In genomic region chr19:8702350-8702749, GRCh38 we compare ENCODE assay signal across 16 cellular contexts. TPM values are rescaled to one million over a fixed set of nuclear protein-coding genes. Genes with fewer than 3 reads are reported as not detected.
DNase-seq lines count a peak whose midpoint lies in the region; FAIRE-seq and TF ChIP-seq lines count a peak whose summit lies in the region.
"Had no signal": no experiment of that assay in that cellular context is flagged by ENCODE, and none has a peak within 500 bp of the region (broad histone marks: within the 10 kb centered on the region; RNA-seq: fewer than 3 reads in every experiment).

No MANE protein-coding gene starts in this region.

- CTCF ChIA-PET in activated CD4-positive, alpha-beta T cell treated with anti-CD3 and anti-CD28 coated beads, Interleukin-2, amount 10 ng/mL, durations not matched to agents 7 days and 5 days (lab: Charles Lee): interaction anchor here (1.5 kb wide), 1 partner anchor 123 kb away, joined by 4 read pairs; no protein-coding TSS in a partner anchor

- H2AK5ac ChIP-seq in mesendoderm (ENCODE audit: low read length): no peak overlapping the region

- H3K56ac ChIP-seq in mesendoderm (ENCODE audit: low read length): no peak overlapping the region

- peaks cover 2% of the 10 kb centered on the region for H3K9me3 Mint-ChIP-seq in activated CD4-positive, alpha-beta T cell treated with anti-CD3 and anti-CD28 coated beads, Interleukin-2, amount 10 ng/mL, durations not matched to agents 7 days and 5 days

- POLR2A ChIA-PET in activated CD4-positive, alpha-beta T cell treated with anti-CD3 and anti-CD28 coated beads, Interleukin-2, amount 10 ng/mL, durations not matched to agents 7 days and 5 days (lab: Charles Lee): no interaction called here

- no peak for TF ChIP-seq POLR2A in tibial nerve (IDR thresholded peaks at IDR 0.05)

- peaks cover 69% of the 10 kb centered on the region for H3K4me1 Mint-ChIP-seq in activated CD4-positive, alpha-beta T cell treated with anti-CD3 and anti-CD28 coated beads, Interleukin-2, amount 10 ng/mL, durations not matched to agents 7 days and 5 days

- no peak overlapping the region for H3K4ac ChIP-seq in mesendoderm (ENCODE audit: low read depth, low read length)

- no peaks in the 10 kb centered on the region for H3K27me3 ChIP-seq in effector memory CD4-positive, alpha-beta T cell (replicated peaks; ENCODE audit: control insufficient read depth, insufficient read depth, low read length, poor library complexity, severe bottlenecking)
- H3K27me3 ChIP-seq in mesendoderm (ENCODE audit: insufficient read depth, low read length, poor library complexity) (no peaks in the 10 kb centered on the region), tibial nerve (peaks cover 0 to 4% of the 10 kb centered on the region in 2 donors)

- peaks cover 6% of the 10 kb centered on the region for H3K27me3 Mint-ChIP-seq in activated CD4-positive, alpha-beta T cell treated with anti-CD3 and anti-CD28 coated beads, Interleukin-2, amount 10 ng/mL, durations not matched to agents 7 days and 5 days

- no peaks in the 10 kb centered on the region for H3K9me3 ChIP-seq in effector memory CD4-positive, alpha-beta T cell (ENCODE audit: control insufficient read depth, low read length)
- H3K9me3 ChIP-seq in tibial nerve: peaks cover 0 to 11% (median 0%) of the 10 kb centered on the region in 4 donors

- H4K5ac ChIP-seq in mesendoderm (ENCODE audit: low read length): no peak overlapping the region

- H3K36me3 Mint-ChIP-seq in activated CD4-positive, alpha-beta T cell treated with anti-CD3 and anti-CD28 coated beads, Interleukin-2, amount 10 ng/mL, durations not matched to agents 7 days and 5 days (ENCODE audit: low read depth): peaks cover 11% of the 10 kb centered on the region
- H3K36me3 Mint-ChIP-seq: neural progenitor cell had no signal

- no peak for TF ChIP-seq EP300 in tibial nerve (IDR thresholded peaks at IDR 0.05)

- no peak overlapping the region for H3K18ac ChIP-seq in mesendoderm (ENCODE audit: low read length)

- peak overlapping the region; percentile 27 for H3K4me3 ChIP-seq in effector memory CD4-positive, alpha-beta T cell (ENCODE audit: insufficient read depth, low read depth, low read length, poor library complexity, severe bottlenecking)
- no peak overlapping the region for H3K4me3 ChIP-seq in mesendoderm (ENCODE audit: low read length)
- no peak overlapping the region for H3K4me3 ChIP-seq in tibial nerve
- H3K4me3 ChIP-seq: neural progenitor cell had no signal

- H2BK5ac ChIP-seq in mesendoderm (ENCODE audit: low read length): no peak overlapping the region

- no peaks in the 10 kb centered on the region for H3K36me3 ChIP-seq in effector memory CD4-positive, alpha-beta T cell (ENCODE audit: control insufficient read depth, insufficient read depth, low read length)
- H3K36me3 ChIP-seq in mesendoderm (ENCODE audit: control insufficient read depth, insufficient read depth, low read length) (no peaks in the 10 kb centered on the region), tibial nerve (no peaks in the 10 kb centered on the region)
- H3K36me3 ChIP-seq: neural progenitor cell had no signal

- no peak overlapping the region for H2BK120ac ChIP-seq in mesendoderm (ENCODE audit: low read depth, low read length)

- FAIRE-seq in urothelium cell line (lab: Jason Lieb, UNC): no peak
- FAIRE-seq: keratinocyte had no signal

- DNase-seq in stimulated activated CD4-positive, alpha-beta T cell treated with anti-CD3 and anti-CD28 coated beads, Interleukin-12 subunit alpha, Interleukin-12 subunit beta, amount 100 ng/mL, for 48 hours (ENCODE audit: low read depth in 2 of 3, low spot score in 1 of 3): peak; percentile 10 to 31 (median 14)
- no peak for DNase-seq in stimulated activated CD4-positive, alpha-beta T cell treated with anti-CD3 and anti-CD28 coated beads, Interleukin-4, amount 100 ng/mL, for 1 hour
- peak; percentile 65 for DNase-seq in activated CD4-positive, alpha-beta T cell treated with anti-CD3 and anti-CD28 coated beads, Interleukin-2, amount 10 ng/mL, durations not matched to agents 7 days and 5 days
- DNase-seq in effector memory CD4-positive, alpha-beta T cell: peak in 2 of 3 donors; percentile 8 to 17
- DNase-seq in urothelium cell line (ENCODE audit: low spot score) (peak; percentile 21), NAMALWA (ENCODE audit: low spot score) (no peak), mesendoderm (no peak), tibial nerve (ENCODE audit: low spot score in 2 of 2) (no peak)
- DNase-seq: HFFc6, NCI-H1092 treated with DMSO at 0.1 percent for 48 hours, NCI-H82 had no signal

- H3K23ac ChIP-seq in mesendoderm (ENCODE audit: low read length): no peak overlapping the region

- no peak overlapping the region for H3K9ac ChIP-seq in mesendoderm (ENCODE audit: low read length)
- H3K9ac ChIP-seq: neural progenitor cell had no signal

- H2BK15ac ChIP-seq in mesendoderm (replicated peaks; ENCODE audit: low read depth): no peak overlapping the region

- H3K79me1 ChIP-seq in mesendoderm (ENCODE audit: low read length): no peaks in the 10 kb centered on the region

- TF ChIP-seq CTCF in tibial nerve (IDR thresholded peaks at IDR 0.05): no peak

- H3K79me2 ChIP-seq in mesendoderm (ENCODE audit: control insufficient read depth, insufficient read depth, low read length): no peaks in the 10 kb centered on the region

- no peak overlapping the region for H3K4me2 ChIP-seq in mesendoderm (ENCODE audit: low read length)
- H3K4me2 ChIP-seq: neural progenitor cell had no signal

- H3K4me1 ChIP-seq in effector memory CD4-positive, alpha-beta T cell (ENCODE audit: control insufficient read depth, insufficient read depth, low read length, poor library complexity, severe bottlenecking): peaks cover 33% of the 10 kb centered on the region
- H3K4me1 ChIP-seq in mesendoderm (ENCODE audit: control insufficient read depth, low read depth, low read length) (no peaks in the 10 kb centered on the region), tibial nerve (no peaks in the 10 kb centered on the region)
- H3K4me1 ChIP-seq: neural progenitor cell had no signal

- H4K8ac ChIP-seq in mesendoderm (ENCODE audit: low read depth, low read length): no peak overlapping the region

- no CpG with 5 or more reads among the region's 5 CpGs for whole genome bisulfite sequencing in mesendoderm (ENCODE audit: extremely low coverage, insufficient coverage, low lambda C conversion rate)
- 31 to 42% methylated on average over 5 of the region's 5 CpGs for WGBS in tibial nerve, 2 donors

- no peak overlapping the region for H3K27ac ChIP-seq in effector memory CD4-positive, alpha-beta T cell (ENCODE audit: insufficient read depth, low read length, poor library complexity, severe bottlenecking)
- no peak overlapping the region for H3K27ac ChIP-seq in mesendoderm (ENCODE audit: low read depth, low read length)
- H3K27ac ChIP-seq in tibial nerve: no peak overlapping the region
- H3K27ac ChIP-seq: neural progenitor cell had no signal

- peak overlapping the region; percentile 48 for H3K4me3 Mint-ChIP-seq in activated CD4-positive, alpha-beta T cell treated with anti-CD3 and anti-CD28 coated beads, Interleukin-2, amount 10 ng/mL, durations not matched to agents 7 days and 5 days
- H3K4me3 Mint-ChIP-seq: HFFc6, neural progenitor cell had no signal

- peak overlapping the region; percentile 84 for H3K27ac Mint-ChIP-seq in activated CD4-positive, alpha-beta T cell treated with anti-CD3 and anti-CD28 coated beads, Interleukin-2, amount 10 ng/mL, durations not matched to agents 7 days and 5 days
- H3K27ac Mint-ChIP-seq: HFFc6, neural progenitor cell had no signal

RNA-seq across cellular contexts. Expression of gene ACTL9, which starts 3.8 kb away (rescaled TPM):
- not detected for total RNA-seq in activated CD4-positive, alpha-beta T cell treated with anti-CD3 and anti-CD28 coated beads, Interleukin-2, amount 10 ng/mL, durations not matched to agents 7 days and 5 days
- not detected for polyA plus RNA-seq in mesendoderm (2013, experiment 1 of 2)
- not detected for polyA plus RNA-seq in mesendoderm (2013, experiment 2 of 2)
- not detected for total RNA-seq in tibial nerve
- total RNA-seq: epithelial cell of proximal tubule; HFFc6; T-helper 2 cell treated with Interferon-gamma antibody and Interleukin-4, amounts not matched to agents 100 ng/mL and 5 ng/mL, for 36 hours; urinary bladder had no signal
- polyA plus RNA-seq: keratinocyte, urinary bladder had no signal

RNA-seq across cellular contexts. Expression of gene OR2Z1, which starts 19.1 kb away (rescaled TPM):
- not detected for total RNA-seq in activated CD4-positive, alpha-beta T cell treated with anti-CD3 and anti-CD28 coated beads, Interleukin-2, amount 10 ng/mL, durations not matched to agents 7 days and 5 days
- polyA plus RNA-seq in mesendoderm (2013, experiment 1 of 2): not detected
- polyA plus RNA-seq in mesendoderm (2013, experiment 2 of 2): not detected
- total RNA-seq in tibial nerve: not detected
- total RNA-seq: epithelial cell of proximal tubule; HFFc6; T-helper 2 cell treated with Interferon-gamma antibody and Interleukin-4, amounts not matched to agents 100 ng/mL and 5 ng/mL, for 36 hours; urinary bladder had no signal
- polyA plus RNA-seq: keratinocyte, urinary bladder had no signal

Comparison
In these comparisons a context has a peak if more than half of its experiments do, and no peak if none do; other contexts are left out.
1. DNase-seq: peak in stimulated activated CD4-positive, alpha-beta T cell treated with anti-CD3 and anti-CD28 coated beads, Interleukin-12 subunit alpha, Interleukin-12 subunit beta, amount 100 ng/mL, for 48 hours (3 of 3), activated CD4-positive, alpha-beta T cell treated with anti-CD3 and anti-CD28 coated beads, Interleukin-2, amount 10 ng/mL, durations not matched to agents 7 days and 5 days (single experiment), effector memory CD4-positive, alpha-beta T cell (2 of 3) and urothelium cell line (single experiment); none in stimulated activated CD4-positive, alpha-beta T cell treated with anti-CD3 and anti-CD28 coated beads, Interleukin-4, amount 100 ng/mL, for 1 hour (single experiment), NAMALWA (single experiment), mesendoderm (single experiment) and tibial nerve (0 of 2).